Comparison of ENCODE assay signal across 1 cellular context in the genomic region with DNA sequence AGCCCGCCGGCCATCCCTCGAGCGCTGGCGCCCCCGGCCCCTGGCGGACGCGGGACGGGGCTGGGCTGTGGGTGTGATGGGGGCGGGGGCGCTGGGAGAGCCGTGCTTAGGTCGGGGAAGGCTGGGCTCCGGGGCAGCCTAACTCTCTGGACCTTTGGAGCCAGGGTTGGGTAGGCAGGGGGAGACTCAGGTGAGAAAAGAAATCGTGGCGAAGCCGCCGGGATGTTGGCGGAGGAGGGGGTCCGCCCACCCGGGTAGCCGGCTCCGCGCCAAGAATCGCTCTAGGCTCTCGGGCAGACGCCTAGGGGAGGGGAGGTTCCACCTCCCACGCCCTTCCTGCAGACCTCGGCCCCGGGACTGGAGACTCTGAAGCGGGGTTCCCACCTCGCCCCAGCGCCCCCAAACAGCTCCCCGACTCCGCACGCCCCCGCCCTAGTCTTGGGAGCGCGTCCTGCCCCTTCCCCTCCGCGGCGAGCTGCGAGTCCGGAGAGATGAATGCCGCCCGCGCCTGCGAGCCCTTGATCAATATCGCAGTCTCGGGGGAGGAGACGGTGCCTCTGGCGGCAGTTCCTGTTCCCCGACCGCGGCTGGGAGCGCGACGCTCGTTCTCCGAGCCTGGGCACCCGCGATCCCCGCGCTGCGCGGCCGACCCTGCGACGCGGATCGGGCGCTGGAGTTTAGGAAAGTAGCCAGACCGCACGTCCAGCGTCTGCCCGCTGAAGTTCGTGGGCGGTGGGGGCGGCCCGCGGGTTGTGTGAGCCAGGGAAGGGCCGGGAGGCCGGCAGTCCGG.
TF ChIP-seq lines count a peak whose summit lies in the region.

No MANE protein-coding gene starts in this region.

TF ChIP-seq in HepG2, 621 proteins besides CTCF, POLR2A, EP300 and RAD21 (continued from another document and continues in another):
- TF ChIP-seq, protein P1, sequence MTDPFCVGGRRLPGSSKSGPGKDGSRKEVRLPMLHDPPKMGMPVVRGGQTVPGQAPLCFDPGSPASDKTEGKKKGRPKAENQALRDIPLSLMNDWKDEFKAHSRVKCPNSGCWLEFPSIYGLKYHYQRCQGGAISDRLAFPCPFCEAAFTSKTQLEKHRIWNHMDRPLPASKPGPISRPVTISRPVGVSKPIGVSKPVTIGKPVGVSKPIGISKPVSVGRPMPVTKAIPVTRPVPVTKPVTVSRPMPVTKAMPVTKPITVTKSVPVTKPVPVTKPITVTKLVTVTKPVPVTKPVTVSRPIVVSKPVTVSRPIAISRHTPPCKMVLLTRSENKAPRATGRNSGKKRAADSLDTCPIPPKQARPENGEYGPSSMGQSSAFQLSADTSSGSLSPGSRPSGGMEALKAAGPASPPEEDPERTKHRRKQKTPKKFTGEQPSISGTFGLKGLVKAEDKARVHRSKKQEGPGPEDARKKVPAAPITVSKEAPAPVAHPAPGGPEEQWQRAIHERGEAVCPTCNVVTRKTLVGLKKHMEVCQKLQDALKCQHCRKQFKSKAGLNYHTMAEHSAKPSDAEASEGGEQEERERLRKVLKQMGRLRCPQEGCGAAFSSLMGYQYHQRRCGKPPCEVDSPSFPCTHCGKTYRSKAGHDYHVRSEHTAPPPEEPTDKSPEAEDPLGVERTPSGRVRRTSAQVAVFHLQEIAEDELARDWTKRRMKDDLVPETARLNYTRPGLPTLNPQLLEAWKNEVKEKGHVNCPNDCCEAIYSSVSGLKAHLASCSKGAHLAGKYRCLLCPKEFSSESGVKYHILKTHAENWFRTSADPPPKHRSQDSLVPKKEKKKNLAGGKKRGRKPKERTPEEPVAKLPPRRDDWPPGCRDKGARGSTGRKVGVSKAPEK (CRISPR knock-in tag; IDR thresholded peaks at IDR 0.05; ENCODE audit: borderline replicate concordance) = 0 out of 2 replicates have a peak, but pooled peaks have one; percentile 44
- TF ChIP-seq, protein P2, sequence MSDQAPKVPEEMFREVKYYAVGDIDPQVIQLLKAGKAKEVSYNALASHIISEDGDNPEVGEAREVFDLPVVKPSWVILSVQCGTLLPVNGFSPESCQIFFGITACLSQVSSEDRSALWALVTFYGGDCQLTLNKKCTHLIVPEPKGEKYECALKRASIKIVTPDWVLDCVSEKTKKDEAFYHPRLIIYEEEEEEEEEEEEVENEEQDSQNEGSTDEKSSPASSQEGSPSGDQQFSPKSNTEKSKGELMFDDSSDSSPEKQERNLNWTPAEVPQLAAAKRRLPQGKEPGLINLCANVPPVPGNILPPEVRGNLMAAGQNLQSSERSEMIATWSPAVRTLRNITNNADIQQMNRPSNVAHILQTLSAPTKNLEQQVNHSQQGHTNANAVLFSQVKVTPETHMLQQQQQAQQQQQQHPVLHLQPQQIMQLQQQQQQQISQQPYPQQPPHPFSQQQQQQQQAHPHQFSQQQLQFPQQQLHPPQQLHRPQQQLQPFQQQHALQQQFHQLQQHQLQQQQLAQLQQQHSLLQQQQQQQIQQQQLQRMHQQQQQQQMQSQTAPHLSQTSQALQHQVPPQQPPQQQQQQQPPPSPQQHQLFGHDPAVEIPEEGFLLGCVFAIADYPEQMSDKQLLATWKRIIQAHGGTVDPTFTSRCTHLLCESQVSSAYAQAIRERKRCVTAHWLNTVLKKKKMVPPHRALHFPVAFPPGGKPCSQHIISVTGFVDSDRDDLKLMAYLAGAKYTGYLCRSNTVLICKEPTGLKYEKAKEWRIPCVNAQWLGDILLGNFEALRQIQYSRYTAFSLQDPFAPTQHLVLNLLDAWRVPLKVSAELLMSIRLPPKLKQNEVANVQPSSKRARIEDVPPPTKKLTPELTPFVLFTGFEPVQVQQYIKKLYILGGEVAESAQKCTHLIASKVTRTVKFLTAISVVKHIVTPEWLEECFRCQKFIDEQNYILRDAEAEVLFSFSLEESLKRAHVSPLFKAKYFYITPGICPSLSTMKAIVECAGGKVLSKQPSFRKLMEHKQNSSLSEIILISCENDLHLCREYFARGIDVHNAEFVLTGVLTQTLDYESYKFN (CRISPR knock-in tag; conservative IDR thresholded peaks at IDR 0.05) = no peak
- TF ChIP-seq GABPB1 (CRISPR knock-in tag; IDR thresholded peaks at IDR 0.05) (peak; percentile 74), HNF4A (CRISPR knock-in tag; IDR thresholded peaks at IDR 0.05) (no peak), HDAC6 (IDR thresholded peaks at IDR 0.05; ENCODE audit: low read depth, low read length) (no peak), ZNF205 (CRISPR knock-in tag; IDR thresholded peaks at IDR 0.05) (0 out of 2 replicates have a peak, but pooled peaks have one; percentile 18), PTBP1 (IDR thresholded peaks at IDR 0.05; ENCODE audit: low read depth, low read length, poor library complexity, severe bottlenecking) (peak; percentile 48), STAT5B (CRISPR knock-in tag; IDR thresholded peaks at IDR 0.05) (no peak), SRY (CRISPR knock-in tag; IDR thresholded peaks at IDR 0.05) (peak; percentile 25; the same call in 1 of the 2 replicates), NFE2L2 (IDR thresholded peaks at IDR 0.05; ENCODE audit: low read length) (no peak), RARG (CRISPR knock-in tag; IDR thresholded peaks at IDR 0.05; ENCODE audit: low read depth) (no peak), ZNF670 (CRISPR knock-in tag; IDR thresholded peaks at IDR 0.05; ENCODE audit: borderline replicate concordance) (no peak), BCL6 (CRISPR knock-in tag; IDR thresholded peaks at IDR 0.05) (peak; percentile 96), EZH2 (conservative IDR thresholded peaks at IDR 0.05; ENCODE audit: low read depth, low read length) (peak; percentile 79; the same call in 1 of the 2 replicates), SP1 (IDR thresholded peaks at IDR 0.05) (no peak), SP1 (CRISPR knock-in tag; IDR thresholded peaks at IDR 0.05) (no peak), ZNF569 (CRISPR knock-in tag; IDR thresholded peaks at IDR 0.05; ENCODE audit: borderline replicate concordance) (no peak), EED (CRISPR knock-in tag; IDR thresholded peaks at IDR 0.05) (peak; percentile 47; the same call in 1 of the 2 replicates), HDAC2 (CRISPR knock-in tag; IDR thresholded peaks at IDR 0.05) (0 out of 2 replicates have a peak, but pooled peaks have one; percentile 25), THAP11 (CRISPR knock-in tag; IDR thresholded peaks at IDR 0.05) (peak; percentile 21; the same call in 1 of the 2 replicates)
- TF ChIP-seq, protein P3, sequence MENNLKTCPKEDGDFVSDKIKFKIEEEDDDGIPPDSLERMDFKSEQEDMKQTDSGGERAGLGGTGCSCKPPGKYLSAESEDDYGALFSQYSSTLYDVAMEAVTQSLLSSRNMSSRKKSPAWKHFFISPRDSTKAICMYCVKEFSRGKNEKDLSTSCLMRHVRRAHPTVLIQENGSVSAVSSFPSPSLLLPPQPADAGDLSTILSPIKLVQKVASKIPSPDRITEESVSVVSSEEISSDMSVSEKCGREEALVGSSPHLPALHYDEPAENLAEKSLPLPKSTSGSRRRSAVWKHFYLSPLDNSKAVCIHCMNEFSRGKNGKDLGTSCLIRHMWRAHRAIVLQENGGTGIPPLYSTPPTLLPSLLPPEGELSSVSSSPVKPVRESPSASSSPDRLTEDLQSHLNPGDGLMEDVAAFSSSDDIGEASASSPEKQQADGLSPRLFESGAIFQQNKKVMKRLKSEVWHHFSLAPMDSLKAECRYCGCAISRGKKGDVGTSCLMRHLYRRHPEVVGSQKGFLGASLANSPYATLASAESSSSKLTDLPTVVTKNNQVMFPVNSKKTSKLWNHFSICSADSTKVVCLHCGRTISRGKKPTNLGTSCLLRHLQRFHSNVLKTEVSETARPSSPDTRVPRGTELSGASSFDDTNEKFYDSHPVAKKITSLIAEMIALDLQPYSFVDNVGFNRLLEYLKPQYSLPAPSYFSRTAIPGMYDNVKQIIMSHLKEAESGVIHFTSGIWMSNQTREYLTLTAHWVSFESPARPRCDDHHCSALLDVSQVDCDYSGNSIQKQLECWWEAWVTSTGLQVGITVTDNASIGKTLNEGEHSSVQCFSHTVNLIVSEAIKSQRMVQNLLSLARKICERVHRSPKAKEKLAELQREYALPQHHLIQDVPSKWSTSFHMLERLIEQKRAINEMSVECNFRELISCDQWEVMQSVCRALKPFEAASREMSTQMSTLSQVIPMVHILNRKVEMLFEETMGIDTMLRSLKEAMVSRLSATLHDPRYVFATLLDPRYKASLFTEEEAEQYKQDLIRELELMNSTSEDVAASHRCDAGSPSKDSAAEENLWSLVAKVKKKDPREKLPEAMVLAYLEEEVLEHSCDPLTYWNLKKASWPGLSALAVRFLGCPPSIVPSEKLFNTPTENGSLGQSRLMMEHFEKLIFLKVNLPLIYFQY (CRISPR knock-in tag; IDR thresholded peaks at IDR 0.05; ENCODE audit: borderline replicate concordance) = 0 out of 2 replicates have a peak, but pooled peaks have one; percentile 28
- TF ChIP-seq, protein P4, sequence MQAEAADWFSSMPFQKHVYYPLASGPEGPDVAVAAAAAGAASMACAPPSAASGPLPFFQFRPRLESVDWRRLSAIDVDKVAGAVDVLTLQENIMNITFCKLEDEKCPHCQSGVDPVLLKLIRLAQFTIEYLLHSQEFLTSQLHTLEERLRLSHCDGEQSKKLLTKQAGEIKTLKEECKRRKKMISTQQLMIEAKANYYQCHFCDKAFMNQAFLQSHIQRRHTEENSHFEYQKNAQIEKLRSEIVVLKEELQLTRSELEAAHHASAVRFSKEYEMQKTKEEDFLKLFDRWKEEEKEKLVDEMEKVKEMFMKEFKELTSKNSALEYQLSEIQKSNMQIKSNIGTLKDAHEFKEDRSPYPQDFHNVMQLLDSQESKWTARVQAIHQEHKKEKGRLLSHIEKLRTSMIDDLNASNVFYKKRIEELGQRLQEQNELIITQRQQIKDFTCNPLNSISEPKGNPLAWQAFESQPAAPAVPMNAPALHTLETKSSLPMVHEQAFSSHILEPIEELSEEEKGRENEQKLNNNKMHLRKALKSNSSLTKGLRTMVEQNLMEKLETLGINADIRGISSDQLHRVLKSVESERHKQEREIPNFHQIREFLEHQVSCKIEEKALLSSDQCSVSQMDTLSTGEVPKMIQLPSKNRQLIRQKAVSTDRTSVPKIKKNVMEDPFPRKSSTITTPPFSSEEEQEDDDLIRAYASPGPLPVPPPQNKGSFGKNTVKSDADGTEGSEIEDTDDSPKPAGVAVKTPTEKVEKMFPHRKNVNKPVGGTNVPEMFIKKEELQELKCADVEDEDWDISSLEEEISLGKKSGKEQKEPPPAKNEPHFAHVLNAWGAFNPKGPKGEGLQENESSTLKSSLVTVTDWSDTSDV (CRISPR knock-in tag; IDR thresholded peaks at IDR 0.05) = 0 out of 2 replicates have a peak, but pooled peaks have one; percentile 54
- TF ChIP-seq, protein P5, sequence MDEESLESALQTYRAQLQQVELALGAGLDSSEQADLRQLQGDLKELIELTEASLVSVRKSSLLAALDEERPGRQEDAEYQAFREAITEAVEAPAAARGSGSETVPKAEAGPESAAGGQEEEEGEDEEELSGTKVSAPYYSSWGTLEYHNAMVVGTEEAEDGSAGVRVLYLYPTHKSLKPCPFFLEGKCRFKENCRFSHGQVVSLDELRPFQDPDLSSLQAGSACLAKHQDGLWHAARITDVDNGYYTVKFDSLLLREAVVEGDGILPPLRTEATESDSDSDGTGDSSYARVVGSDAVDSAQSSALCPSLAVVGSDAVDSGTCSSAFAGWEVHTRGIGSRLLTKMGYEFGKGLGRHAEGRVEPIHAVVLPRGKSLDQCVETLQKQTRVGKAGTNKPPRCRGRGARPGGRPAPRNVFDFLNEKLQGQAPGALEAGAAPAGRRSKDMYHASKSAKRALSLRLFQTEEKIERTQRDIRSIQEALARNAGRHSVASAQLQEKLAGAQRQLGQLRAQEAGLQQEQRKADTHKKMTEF (CRISPR knock-in tag; IDR thresholded peaks at IDR 0.05) = peak; percentile 38; the same call in 1 of the 2 replicates
- TF ChIP-seq, protein P6, sequence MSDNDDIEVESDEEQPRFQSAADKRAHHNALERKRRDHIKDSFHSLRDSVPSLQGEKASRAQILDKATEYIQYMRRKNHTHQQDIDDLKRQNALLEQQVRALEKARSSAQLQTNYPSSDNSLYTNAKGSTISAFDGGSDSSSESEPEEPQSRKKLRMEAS (IDR thresholded peaks at IDR 0.05) = peak; percentile 46; the same call in 1 of the 2 replicates
- TF ChIP-seq, protein P7, sequence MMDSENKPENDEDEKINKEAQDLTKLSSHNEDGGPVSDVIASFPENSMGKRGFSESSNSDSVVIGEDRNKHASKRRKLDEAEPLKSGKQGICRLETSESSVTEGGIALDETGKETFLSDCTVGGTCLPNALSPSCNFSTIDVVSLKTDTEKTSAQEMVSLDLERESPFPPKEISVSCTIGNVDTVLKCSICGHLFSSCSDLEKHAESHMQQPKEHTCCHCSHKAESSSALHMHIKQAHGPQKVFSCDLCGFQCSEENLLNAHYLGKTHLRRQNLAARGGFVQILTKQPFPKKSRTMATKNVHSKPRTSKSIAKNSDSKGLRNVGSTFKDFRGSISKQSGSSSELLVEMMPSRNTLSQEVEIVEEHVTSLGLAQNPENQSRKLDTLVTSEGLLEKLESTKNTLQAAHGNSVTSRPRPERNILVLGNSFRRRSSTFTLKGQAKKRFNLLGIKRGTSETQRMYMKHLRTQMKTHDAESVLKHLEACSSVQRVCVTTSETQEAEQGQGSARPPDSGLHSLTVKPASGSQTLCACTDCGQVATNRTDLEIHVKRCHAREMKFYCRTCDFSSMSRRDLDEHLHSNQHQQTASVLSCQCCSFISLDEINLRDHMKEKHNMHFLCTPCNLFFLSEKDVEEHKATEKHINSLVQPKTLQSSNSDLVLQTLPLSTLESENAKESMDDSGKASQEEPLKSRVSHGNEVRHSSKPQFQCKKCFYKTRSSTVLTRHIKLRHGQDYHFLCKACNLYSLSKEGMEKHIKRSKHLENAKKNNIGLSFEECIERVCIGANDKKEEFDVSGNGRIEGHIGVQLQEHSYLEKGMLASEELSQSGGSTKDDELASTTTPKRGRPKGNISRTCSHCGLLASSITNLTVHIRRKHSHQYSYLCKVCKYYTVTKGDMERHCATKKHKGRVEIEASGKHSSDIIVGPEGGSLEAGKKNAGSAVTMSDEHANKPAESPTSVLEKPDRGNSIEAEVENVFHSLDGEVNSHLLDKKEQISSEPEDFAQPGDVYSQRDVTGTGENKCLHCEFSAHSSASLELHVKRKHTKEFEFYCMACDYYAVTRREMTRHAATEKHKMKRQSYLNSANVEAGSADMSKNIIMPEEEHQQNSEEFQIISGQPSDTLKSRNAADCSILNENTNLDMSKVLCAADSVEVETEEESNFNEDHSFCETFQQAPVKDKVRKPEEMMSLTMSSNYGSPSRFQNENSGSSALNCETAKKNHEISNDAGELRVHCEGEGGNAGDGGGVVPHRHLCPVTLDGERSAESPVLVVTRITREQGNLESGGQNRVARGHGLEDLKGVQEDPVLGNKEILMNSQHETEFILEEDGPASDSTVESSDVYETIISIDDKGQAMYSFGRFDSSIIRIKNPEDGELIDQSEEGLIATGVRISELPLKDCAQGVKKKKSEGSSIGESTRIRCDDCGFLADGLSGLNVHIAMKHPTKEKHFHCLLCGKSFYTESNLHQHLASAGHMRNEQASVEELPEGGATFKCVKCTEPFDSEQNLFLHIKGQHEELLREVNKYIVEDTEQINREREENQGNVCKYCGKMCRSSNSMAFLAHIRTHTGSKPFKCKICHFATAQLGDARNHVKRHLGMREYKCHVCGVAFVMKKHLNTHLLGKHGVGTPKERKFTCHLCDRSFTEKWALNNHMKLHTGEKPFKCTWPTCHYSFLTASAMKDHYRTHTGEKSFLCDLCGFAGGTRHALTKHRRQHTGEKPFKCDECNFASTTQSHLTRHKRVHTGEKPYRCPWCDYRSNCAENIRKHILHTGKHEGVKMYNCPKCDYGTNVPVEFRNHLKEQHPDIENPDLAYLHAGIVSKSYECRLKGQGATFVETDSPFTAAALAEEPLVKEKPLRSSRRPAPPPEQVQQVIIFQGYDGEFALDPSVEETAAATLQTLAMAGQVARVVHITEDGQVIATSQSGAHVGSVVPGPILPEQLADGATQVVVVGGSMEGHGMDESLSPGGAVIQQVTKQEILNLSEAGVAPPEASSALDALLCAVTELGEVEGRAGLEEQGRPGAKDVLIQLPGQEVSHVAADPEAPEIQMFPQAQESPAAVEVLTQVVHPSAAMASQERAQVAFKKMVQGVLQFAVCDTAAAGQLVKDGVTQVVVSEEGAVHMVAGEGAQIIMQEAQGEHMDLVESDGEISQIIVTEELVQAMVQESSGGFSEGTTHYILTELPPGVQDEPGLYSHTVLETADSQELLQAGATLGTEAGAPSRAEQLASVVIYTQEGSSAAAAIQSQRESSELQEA (CRISPR knock-in tag; IDR thresholded peaks at IDR 0.05; ENCODE audit: not compliant biosample characterization) = peak; percentile 49
